Comparison of ENCODE assay signal across 15 cellular contexts in the genomic region with DNA sequence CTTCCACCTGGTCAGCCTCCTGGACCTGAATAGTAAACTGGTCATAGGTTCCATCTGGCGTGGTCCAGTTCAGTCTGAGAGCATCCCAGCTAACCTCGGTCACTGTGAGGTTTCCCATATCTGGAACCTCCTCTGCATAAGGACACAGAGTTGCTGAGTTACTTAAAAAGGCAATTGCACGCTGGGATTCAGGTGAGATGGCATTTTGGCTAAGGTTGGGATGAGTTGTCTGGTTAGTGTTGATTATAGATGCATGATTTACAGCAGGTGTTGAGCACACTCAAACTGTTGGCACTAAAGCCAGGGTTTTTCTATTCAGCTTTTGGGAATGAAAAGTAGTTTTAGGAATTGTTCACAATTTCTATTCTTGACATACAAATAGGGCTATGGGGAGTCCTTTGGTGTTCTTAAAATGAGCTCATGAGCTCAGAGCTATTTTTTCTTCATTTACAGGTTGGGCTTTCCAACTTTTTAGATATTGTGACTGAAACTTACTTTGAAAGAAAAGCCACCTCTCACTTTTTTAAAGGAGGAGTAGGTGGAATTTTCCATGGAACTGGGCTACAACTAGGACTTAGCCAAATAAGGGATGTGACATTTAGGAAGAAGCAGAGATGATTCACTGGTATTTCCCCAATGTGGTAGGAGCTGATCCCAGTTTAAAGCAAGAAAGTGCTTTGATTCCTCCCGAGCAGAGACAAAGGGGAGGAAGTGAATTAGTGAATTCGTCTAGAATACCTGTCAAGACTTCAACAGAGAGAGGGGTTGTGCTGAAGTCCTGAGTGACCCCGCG. TPM values are rescaled to one million over a fixed set of nuclear protein-coding genes. Genes with fewer than 3 reads are reported as not detected.
A peak's percentile ranks its signal among the peaks of the same experiment; 100 is the strongest.
DNase-seq lines count a peak whose midpoint lies in the region; ATAC-seq and TF ChIP-seq lines count a peak whose summit lies in the region.
"Had no signal": no experiment of that assay in that cellular context is flagged by ENCODE, and none has a peak within 500 bp of the region (broad histone marks: within the 10 kb centered on the region; RNA-seq: fewer than 3 reads in every experiment).

No MANE protein-coding gene starts in this region.

- ATAC-seq in WTC11 (peak; percentile 36), GM21529 (IDR thresholded peaks at IDR 0.05; ENCODE audit: unreplicated experiment) (no peak), GM18870 (IDR thresholded peaks at IDR 0.05; ENCODE audit: unreplicated experiment) (no peak), HG03280 (IDR thresholded peaks at IDR 0.05; ENCODE audit: unreplicated experiment) (no peak)
- ATAC-seq: activated T-cell treated with anti-CD3 and anti-CD28 coated beads, Interleukin-2, amount 50 U/mL, for 4 hours had no signal

- CTCF ChIA-PET in WTC11 (lab: Charles Lee), result no interaction called here

- peaks cover 5% of the 10 kb centered on the region for H3K27me3 Mint-ChIP-seq in WTC11 (ENCODE audit: low read depth)

- TF ChIP-seq CTCF in WTC11 (IDR thresholded peaks at IDR 0.05) (no peak), fibroblast of the aortic adventitia (IDR thresholded peaks at IDR 0.05; ENCODE audit: insufficient read depth, low read length) (no peak)

- no peak overlapping the region for H3K4me3 Mint-ChIP-seq in WTC11
- H3K4me3 Mint-ChIP-seq: activated T-cell treated with anti-CD3 and anti-CD28 coated beads, Interleukin-2, amount 50 U/mL, for 4 hours; CD4-positive, alpha-beta T cell had no signal

- no peak overlapping the region for H3K27ac Mint-ChIP-seq in WTC11
- H3K27ac Mint-ChIP-seq: CD4-positive, alpha-beta T cell had no signal

- H3K4me1 ChIP-seq in rectal smooth muscle tissue (ENCODE audit: control insufficient read depth, insufficient read depth, low read length), result peaks cover 47% of the 10 kb centered on the region
- H3K4me1 ChIP-seq: left ventricle myocardium inferior, parathyroid adenoma had no signal

- peaks cover 21% of the 10 kb centered on the region for H3K4me1 Mint-ChIP-seq in WTC11

- no peaks in the 10 kb centered on the region for H3K27me3 ChIP-seq in rectal smooth muscle tissue (ENCODE audit: control insufficient read depth, insufficient read depth, low read length)

- H3K4me3 ChIP-seq in fibroblast of the aortic adventitia (ENCODE audit: low read depth, low read length) (no peak overlapping the region), rectal smooth muscle tissue (ENCODE audit: low read length) (no peak overlapping the region)
- H3K4me3 ChIP-seq: left ventricle myocardium inferior had no signal

- H3K9me3 Mint-ChIP-seq in WTC11, result no peaks in the 10 kb centered on the region
- H3K9me3 Mint-ChIP-seq: activated T-cell treated with anti-CD3 and anti-CD28 coated beads, Interleukin-2, amount 50 U/mL, for 4 hours; CD4-positive, alpha-beta T cell had no signal

- no peaks in the 10 kb centered on the region for H3K36me3 ChIP-seq in rectal smooth muscle tissue (ENCODE audit: control insufficient read depth, insufficient read depth, low read length)
- H3K36me3 ChIP-seq: left ventricle myocardium inferior had no signal

- H3K9ac ChIP-seq in rectal smooth muscle tissue (ENCODE audit: low read length), result no peak overlapping the region
- H3K9ac ChIP-seq: parathyroid adenoma had no signal

- H3K27ac ChIP-seq in rectal smooth muscle tissue (ENCODE audit: low read depth, low read length), result peak overlapping the region; percentile 92
- H3K27ac ChIP-seq: left ventricle myocardium inferior, parathyroid adenoma had no signal

- H3K36me3 Mint-ChIP-seq in WTC11, result no peaks in the 10 kb centered on the region

- POLR2A ChIA-PET in WTC11 (lab: Charles Lee), result interaction anchor here (0.7 kb wide), 1 partner anchor 162 kb away, joined by 3 read pairs; no protein-coding TSS in a partner anchor

- DNase-seq in CD1c-positive myeloid dendritic cell (ENCODE audit: extremely low spot score), result peak; percentile 62
- DNase-seq in WTC11 (ENCODE audit: low spot score), result no peak
- DNase-seq in fibroblast of the aortic adventitia (ENCODE audit: low read depth), result peak; percentile 63
- no peak for DNase-seq in DMS 273 treated with DMSO at 0.1 percent for 48 hours (lab: John Stamatoyannopoulos, UW)
- DNase-seq: activated T-cell treated with anti-CD3 and anti-CD28 coated beads, Interleukin-2, amount 50 U/mL, for 4 hours; CD4-positive, alpha-beta T cell; erythroblast; left ventricle myocardium inferior; NCI-H446; stimulated activated CD4-positive, alpha-beta T cell treated with anti-CD3 and anti-CD28 coated beads, Interleukin-4, amount 100 ng/mL, for 4 hours had no signal

TF ChIP-seq in WTC11, 78 proteins besides CTCF, POLR2A, EP300 and RAD21 (continues in another document):
- TF ChIP-seq SMAD4 (CRISPR knock-in tag; IDR thresholded peaks at IDR 0.05) (no peak), PRRX2 (CRISPR knock-in tag; IDR thresholded peaks at IDR 0.05) (no peak), GABPB1 (CRISPR knock-in tag; IDR thresholded peaks at IDR 0.05) (no peak), EMX1 (CRISPR knock-in tag; IDR thresholded peaks at IDR 0.05) (no peak), JUN (CRISPR knock-in tag; IDR thresholded peaks at IDR 0.05) (no peak), ZNF416 (CRISPR knock-in tag; IDR thresholded peaks at IDR 0.05) (no peak), SOX15 (CRISPR knock-in tag; IDR thresholded peaks at IDR 0.05) (no peak), ETV6 (CRISPR knock-in tag; IDR thresholded peaks at IDR 0.05) (no peak), SMAD3 (CRISPR knock-in tag; IDR thresholded peaks at IDR 0.05; ENCODE audit: borderline replicate concordance) (no peak), ESRRA (CRISPR knock-in tag; IDR thresholded peaks at IDR 0.05; ENCODE audit: borderline replicate concordance) (no peak), FOXJ3 (CRISPR knock-in tag; IDR thresholded peaks at IDR 0.05; ENCODE audit: borderline replicate concordance) (no peak)
- TF ChIP-seq, protein P1, sequence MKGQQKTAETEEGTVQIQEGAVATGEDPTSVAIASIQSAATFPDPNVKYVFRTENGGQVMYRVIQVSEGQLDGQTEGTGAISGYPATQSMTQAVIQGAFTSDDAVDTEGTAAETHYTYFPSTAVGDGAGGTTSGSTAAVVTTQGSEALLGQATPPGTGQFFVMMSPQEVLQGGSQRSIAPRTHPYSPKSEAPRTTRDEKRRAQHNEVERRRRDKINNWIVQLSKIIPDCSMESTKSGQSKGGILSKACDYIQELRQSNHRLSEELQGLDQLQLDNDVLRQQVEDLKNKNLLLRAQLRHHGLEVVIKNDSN (CRISPR knock-in tag; IDR thresholded peaks at IDR 0.05), result no peak
- TF ChIP-seq, protein P2, sequence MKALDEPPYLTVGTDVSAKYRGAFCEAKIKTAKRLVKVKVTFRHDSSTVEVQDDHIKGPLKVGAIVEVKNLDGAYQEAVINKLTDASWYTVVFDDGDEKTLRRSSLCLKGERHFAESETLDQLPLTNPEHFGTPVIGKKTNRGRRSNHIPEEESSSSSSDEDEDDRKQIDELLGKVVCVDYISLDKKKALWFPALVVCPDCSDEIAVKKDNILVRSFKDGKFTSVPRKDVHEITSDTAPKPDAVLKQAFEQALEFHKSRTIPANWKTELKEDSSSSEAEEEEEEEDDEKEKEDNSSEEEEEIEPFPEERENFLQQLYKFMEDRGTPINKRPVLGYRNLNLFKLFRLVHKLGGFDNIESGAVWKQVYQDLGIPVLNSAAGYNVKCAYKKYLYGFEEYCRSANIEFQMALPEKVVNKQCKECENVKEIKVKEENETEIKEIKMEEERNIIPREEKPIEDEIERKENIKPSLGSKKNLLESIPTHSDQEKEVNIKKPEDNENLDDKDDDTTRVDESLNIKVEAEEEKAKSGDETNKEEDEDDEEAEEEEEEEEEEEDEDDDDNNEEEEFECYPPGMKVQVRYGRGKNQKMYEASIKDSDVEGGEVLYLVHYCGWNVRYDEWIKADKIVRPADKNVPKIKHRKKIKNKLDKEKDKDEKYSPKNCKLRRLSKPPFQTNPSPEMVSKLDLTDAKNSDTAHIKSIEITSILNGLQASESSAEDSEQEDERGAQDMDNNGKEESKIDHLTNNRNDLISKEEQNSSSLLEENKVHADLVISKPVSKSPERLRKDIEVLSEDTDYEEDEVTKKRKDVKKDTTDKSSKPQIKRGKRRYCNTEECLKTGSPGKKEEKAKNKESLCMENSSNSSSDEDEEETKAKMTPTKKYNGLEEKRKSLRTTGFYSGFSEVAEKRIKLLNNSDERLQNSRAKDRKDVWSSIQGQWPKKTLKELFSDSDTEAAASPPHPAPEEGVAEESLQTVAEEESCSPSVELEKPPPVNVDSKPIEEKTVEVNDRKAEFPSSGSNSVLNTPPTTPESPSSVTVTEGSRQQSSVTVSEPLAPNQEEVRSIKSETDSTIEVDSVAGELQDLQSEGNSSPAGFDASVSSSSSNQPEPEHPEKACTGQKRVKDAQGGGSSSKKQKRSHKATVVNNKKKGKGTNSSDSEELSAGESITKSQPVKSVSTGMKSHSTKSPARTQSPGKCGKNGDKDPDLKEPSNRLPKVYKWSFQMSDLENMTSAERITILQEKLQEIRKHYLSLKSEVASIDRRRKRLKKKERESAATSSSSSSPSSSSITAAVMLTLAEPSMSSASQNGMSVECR (CRISPR knock-in tag; IDR thresholded peaks at IDR 0.05; ENCODE audit: borderline replicate concordance), result no peak

RNA-seq across cellular contexts. Expression of a gene that starts 54.7 kb away (rescaled TPM):
- 3.3 to 4.5 TPM (median 3.6 TPM) in 3 replicates for total RNA-seq in WTC11 (2021)
- total RNA-seq in fibroblast of the aortic adventitia (ENCODE audit: low replicate concordance), result 8.3 and 49.7 TPM in 2 replicates

Comparison
In these comparisons a context has a peak if more than half of its experiments do, and no peak if none do; other contexts are left out.
1. DNase-seq: peak in CD1c-positive myeloid dendritic cell (single experiment) and fibroblast of the aortic adventitia (single experiment); none in WTC11 (single experiment) and DMS 273 treated with DMSO at 0.1 percent for 48 hours (single experiment).